9 cellular contexts compared by ENCODE assay signal in genomic region chr9:72477862-72478564, GRCh38. TPM values are rescaled to one million over a fixed set of nuclear protein-coding genes. Genes with fewer than 3 reads are reported as not detected.
DNase-seq lines count a peak whose midpoint lies in the region; ATAC-seq and TF ChIP-seq lines count a peak whose summit lies in the region.
"Had no signal": no experiment of that assay in that cellular context is flagged by ENCODE, and none has a peak within 500 bp of the region (broad histone marks: within the 10 kb centered on the region; RNA-seq: fewer than 3 reads in every experiment).

No MANE protein-coding gene starts in this region.

- H3K4me3 ChIP-seq in endodermal cell (ENCODE audit: low read length): no peak overlapping the region
- no peak overlapping the region for H3K4me3 ChIP-seq in neuronal stem cell (ENCODE audit: low read length in 2 of 2)
- H3K4me3 ChIP-seq: SJCRH30 had no signal

- no peak overlapping the region for H2AK5ac ChIP-seq in neuronal stem cell (ENCODE audit: low read depth, low read length)

- H3K27me3 Mint-ChIP-seq in endodermal cell (ENCODE audit: insufficient read depth): no peaks in the 10 kb centered on the region

- WGBS in endodermal cell (ENCODE audit: insufficient coverage in 1 of 2, insufficient read length in 1 of 2), 2 experiments: 74 to 83% methylated on average over 4 to 5 of the region's 5 CpGs
- no CpG with 5 or more reads among the region's 5 CpGs for WGBS in neuronal stem cell (ENCODE audit: extremely low coverage in 2 of 2, insufficient read length in 2 of 2, insufficient replicate concordance in 1 of 2), 2 donors

- peak overlapping the region; percentile 78 for H2AFZ ChIP-seq in neuronal stem cell (ENCODE audit: low read length)

- TF ChIP-seq CTCF in GM20000 (IDR thresholded peaks at IDR 0.05; ENCODE audit: extremely low read depth, missing control alignments): no peak
- TF ChIP-seq CTCF in endodermal cell (conservative IDR thresholded peaks at IDR 0.05): no peak

- no peak overlapping the region for H3K9ac ChIP-seq in endodermal cell (ENCODE audit: extremely low read depth, low read length, poor library complexity, severe bottlenecking)
- no peak overlapping the region for H3K9ac ChIP-seq in neuronal stem cell (ENCODE audit: low read depth, low read length, poor library complexity)

- H3K27ac Mint-ChIP-seq in endodermal cell: peak overlapping the region; percentile 80

- H3K27me3 ChIP-seq in endodermal cell (ENCODE audit: control insufficient read depth, insufficient read depth, low read length, poor library complexity, severe bottlenecking): no peaks in the 10 kb centered on the region
- no peaks in the 10 kb centered on the region for H3K27me3 ChIP-seq in neuronal stem cell (ENCODE audit: control insufficient read depth in 3 of 3, insufficient read depth in 3 of 3, low read depth in 1 of 3, low read length in 3 of 3)
- H3K27me3 ChIP-seq: SJCRH30 had no signal

- H3K36me3 Mint-ChIP-seq in endodermal cell (ENCODE audit: low read depth): no peaks in the 10 kb centered on the region

- no peaks in the 10 kb centered on the region for H3K9me3 ChIP-seq in endodermal cell (ENCODE audit: control insufficient read depth, low read length)
- H3K9me3 ChIP-seq in neuronal stem cell (replicated peaks in 1 of 2; ENCODE audit: control insufficient read depth in 2 of 2, insufficient read depth in 1 of 2, low read depth in 1 of 2, low read length in 2 of 2): no peaks in the 10 kb centered on the region
- H3K9me3 ChIP-seq: SJCRH30 had no signal

- no peak for ATAC-seq in HG03378 (IDR thresholded peaks at IDR 0.05; ENCODE audit: unreplicated experiment)
- ATAC-seq in GM18502 (IDR thresholded peaks at IDR 0.05; ENCODE audit: poor library complexity, unreplicated experiment): no peak

- H2BK12ac ChIP-seq in neuronal stem cell (ENCODE audit: low read length): no peak overlapping the region

- no peak overlapping the region for H3K18ac ChIP-seq in neuronal stem cell (ENCODE audit: low read length)

- no peak overlapping the region for H4K91ac ChIP-seq in neuronal stem cell (ENCODE audit: low read depth, low read length, poor library complexity)

- peaks cover 2% of the 10 kb centered on the region for H3K9me3 Mint-ChIP-seq in endodermal cell

- no peak overlapping the region for H4K8ac ChIP-seq in neuronal stem cell (ENCODE audit: low read depth, low read length)

- DNase-seq in GM20000 (ENCODE audit: low spot score): peak; percentile 45
- peak; percentile 61 for DNase-seq in NCI-H69 (lab: John Stamatoyannopoulos, UW)
- DNase-seq in endodermal cell: peak; percentile 54
- DNase-seq in neuronal stem cell (ENCODE audit: low spot score): no peak
- no peak for DNase-seq in NCI-H446 (lab: John Stamatoyannopoulos, UW)
- no peak for DNase-seq in NCI-H446 treated with DMSO at 0.1 percent for 48 hours (lab: John Stamatoyannopoulos, UW)

- peaks cover 11% of the 10 kb centered on the region for H3K4me1 Mint-ChIP-seq in endodermal cell

- no peaks in the 10 kb centered on the region for H3K4me1 ChIP-seq in endodermal cell (ENCODE audit: control insufficient read depth, insufficient read depth, low read length)
- no peaks in the 10 kb centered on the region for H3K4me1 ChIP-seq in neuronal stem cell (ENCODE audit: control insufficient read depth in 2 of 2, insufficient read depth in 1 of 2, low read depth in 1 of 2, low read length in 2 of 2)

- H2BK120ac ChIP-seq in neuronal stem cell (ENCODE audit: low read depth, low read length): no peak overlapping the region

- H3K4me3 Mint-ChIP-seq in endodermal cell: no peak overlapping the region

- no peak overlapping the region for H3K14ac ChIP-seq in neuronal stem cell (ENCODE audit: low read length)

- H3K23ac ChIP-seq in neuronal stem cell (ENCODE audit: low read depth, low read length, poor library complexity): no peak overlapping the region

- H3K4me2 ChIP-seq in neuronal stem cell (ENCODE audit: insufficient read depth, low read length, poor library complexity, severe bottlenecking): no peak overlapping the region

- H3K79me1 ChIP-seq in neuronal stem cell (ENCODE audit: low read depth, low read length): no peaks in the 10 kb centered on the region

- H3K4ac ChIP-seq in neuronal stem cell (ENCODE audit: low read length): no peak overlapping the region

- H3K27ac ChIP-seq in endodermal cell (ENCODE audit: low read depth, low read length): no peak overlapping the region
- H3K27ac ChIP-seq in neuronal stem cell (replicated peaks; ENCODE audit: low read length): no peak overlapping the region
- H3K27ac ChIP-seq: SJCRH30 had no signal

- H3K36me3 ChIP-seq in endodermal cell (ENCODE audit: control insufficient read depth, insufficient read depth, low read length) (no peaks in the 10 kb centered on the region), neuronal stem cell (replicated peaks in 1 of 2; ENCODE audit: control insufficient read depth in 2 of 2, insufficient read depth in 2 of 2, low read length in 2 of 2) (no peaks in the 10 kb centered on the region)
- H3K36me3 ChIP-seq: SJCRH30 had no signal

- no peak overlapping the region for H2BK5ac ChIP-seq in neuronal stem cell (ENCODE audit: low read length)

- no peak overlapping the region for H2BK15ac ChIP-seq in neuronal stem cell (ENCODE audit: low read length)

RNA-seq across cellular contexts. Expression of gene TMC1, which starts 43.4 kb away (rescaled TPM):
- total RNA-seq in endodermal cell: under 1 TPM in 1 of 2 donors, not detected in 1; 0.09 TPM
- polyA plus RNA-seq in endodermal cell (2013, experiment 1 of 2): not detected
- polyA plus RNA-seq in endodermal cell (2013, experiment 2 of 2): not detected
- polyA plus RNA-seq in neuronal stem cell (2013, experiment 1 of 2): not detected
- polyA plus RNA-seq in neuronal stem cell (2013, experiment 2 of 2): 0.01 TPM
- total RNA-seq: SJCRH30 had no signal

Comparison
In these comparisons a context has a peak if more than half of its experiments do, and no peak if none do; other contexts are left out.
1. DNase-seq: peak in GM20000 (single experiment), NCI-H69 (single experiment) and endodermal cell (single experiment); none in neuronal stem cell (single experiment), NCI-H446 (0 of 2) and NCI-H446 treated with DMSO at 0.1 percent for 48 hours (single experiment).